In genomic region chr22:19959043-19959586, GRCh38 we compare ENCODE assay signal across 8 cellular contexts. TPM values are rescaled to one million over a fixed set of nuclear protein-coding genes. Genes with fewer than 3 reads are reported as not detected.
A peak's percentile ranks its signal among the peaks of the same experiment; 100 is the strongest.
DNase-seq lines count a peak whose midpoint lies in the region; ATAC-seq and TF ChIP-seq lines count a peak whose summit lies in the region.

No MANE protein-coding gene starts in this region.

- 13% methylated on average over 27 of the region's 30 CpGs for WGBS in HUES64
- 19 to 36% (median 24%) methylated on average over 14 to 30 of the region's 30 CpGs for WGBS in stomach, 5 donors

- peak overlapping the region; percentile 49; the same call in 1 of the 2 replicates for H3K9ac ChIP-seq in HUES64 (ENCODE audit: low read depth, low read length)

- no peak overlapping the region for H3K27ac Mint-ChIP-seq in CD14-positive monocyte

- H3K4me3 Mint-ChIP-seq in CD14-positive monocyte = no peak overlapping the region

- TF ChIP-seq EP300 in stomach (IDR thresholded peaks at IDR 0.05) = no peak

- H3K9me3 Mint-ChIP-seq in CD14-positive monocyte = peaks cover 0 to 3% (median 0%) of the 10 kb centered on the region in 7 donors

- H3K27me3 ChIP-seq in HUES64 (ENCODE audit: insufficient read depth, low read length) (no peaks in the 10 kb centered on the region), stomach (no peaks in the 10 kb centered on the region)

- TF ChIP-seq POLR2A in stomach (IDR thresholded peaks at IDR 0.05) = no peak
- no peak for TF ChIP-seq POLR2A in GM18505 (IDR thresholded peaks at IDR 0.05; ENCODE audit: borderline replicate concordance, extremely low read depth, insufficient read depth, insufficient read length)

- H3K36me3 Mint-ChIP-seq in CD14-positive monocyte = peaks cover 15 to 42% of the 10 kb centered on the region in 2 donors

- peak overlapping the region; percentile 60 for H3K4me3 ChIP-seq in HUES64 (ENCODE audit: low read length)
- H3K4me3 ChIP-seq in choroid plexus epithelial cell (ENCODE audit: low read depth, low read length) = peak overlapping the region; percentile 58
- peak overlapping the region; percentile 27 to 41 (median 40) for H3K4me3 ChIP-seq in stomach

- peaks cover 3% of the 10 kb centered on the region; the same call in 1 of the 2 replicates for H3K36me3 ChIP-seq in HUES64 (ENCODE audit: insufficient read depth, low read length)
- H3K36me3 ChIP-seq in stomach = peaks cover 7 to 16% (median 11%) of the 10 kb centered on the region in 4 donors

- H3K27me3 Mint-ChIP-seq in CD14-positive monocyte (ENCODE audit: low read depth in 3 of 3) = peaks cover 0 to 3% (median 0%) of the 10 kb centered on the region in 3 donors

- peak overlapping the region; percentile 73; the same call in 1 of the 2 replicates for H3K27ac ChIP-seq in HUES64 (ENCODE audit: low read depth, low read length)
- peak overlapping the region in 4 of 5 donors; percentile 48 to 87 (median 64) for H3K27ac ChIP-seq in stomach

- H3K4me1 ChIP-seq in HUES64 (ENCODE audit: insufficient read depth, low read length) (peaks cover 18% of the 10 kb centered on the region), stomach (peaks cover 52 to 62% (median 59%) of the 10 kb centered on the region in 4 donors)

- H3K4me1 Mint-ChIP-seq in CD14-positive monocyte = peaks cover 12% of the 10 kb centered on the region

- TF ChIP-seq CTCF in choroid plexus epithelial cell (conservative IDR thresholded peaks at IDR 0.05; ENCODE audit: low read depth, low read length) (no peak), stomach (IDR thresholded peaks at IDR 0.05) (no peak), CD14-positive monocyte (IDR thresholded peaks at IDR 0.05) (no peak)

- DNase-seq in choroid plexus epithelial cell (ENCODE audit: low read depth) = peak; percentile 70
- peak; percentile 99 for DNase-seq in islet precursor cell
- DNase-seq in stomach = peak; percentile 81
- DNase-seq in stimulated activated naive CD4-positive, alpha-beta T cell (lab: John Stamatoyannopoulos, UW) = no peak
- DNase-seq in CD14-positive monocyte (ENCODE audit: low spot score) = no peak

- H3K9me3 ChIP-seq in HUES64 (ENCODE audit: insufficient read depth, low read depth, low read length) (no peaks in the 10 kb centered on the region), stomach (no peaks in the 10 kb centered on the region)

- ATAC-seq in HG02885 (IDR thresholded peaks at IDR 0.05; ENCODE audit: poor library complexity, unreplicated experiment) (no peak), GM18505 (IDR thresholded peaks at IDR 0.05; ENCODE audit: unreplicated experiment) (no peak)

- intact Hi-C loops in stomach (cut with DNase I; ENCODE audit: low total_unique reads) = no loop called here
- intact Hi-C loops in CD14-positive monocyte (cut with micrococcal nuclease) = no loop called here

RNA-seq across cellular contexts. Expression of gene TXNRD2, which starts 17.5 kb away (rescaled TPM):
- polyA plus RNA-seq in HUES64 (2013, experiment 1 of 2) = 12.2 TPM
- 12.3 TPM for polyA plus RNA-seq in HUES64 (2013, experiment 2 of 2)
- total RNA-seq in stomach = 10 to 100 TPM in 4 of 5 donors, 1 to 10 TPM in 1; 6.4 to 59.4 (median 25.3) TPM
- polyA plus RNA-seq in stomach = 10 to 100 TPM; 35.1 to 69.5 (median 57.7) TPM
- polyA plus RNA-seq in CD14-positive monocyte = 10 to 100 TPM; 24.9 to 30.8 TPM

RNA-seq across cellular contexts. Expression of gene COMT, which starts 17.5 kb away (rescaled TPM):
- 39.3 TPM for polyA plus RNA-seq in HUES64 (2013, experiment 1 of 2)
- 49.7 TPM for polyA plus RNA-seq in HUES64 (2013, experiment 2 of 2)
- total RNA-seq in stomach = 100 to 1,000 TPM in 2 of 5 donors, 10 to 100 TPM in 3; 25.1 to 137 (median 87.9) TPM
- polyA plus RNA-seq in stomach = 100 to 1,000 TPM; 103 to 174 (median 103) TPM
- 100 to 1,000 TPM; 329 to 400 TPM for polyA plus RNA-seq in CD14-positive monocyte

RNA-seq across cellular contexts. Expression of gene ARVCF, which starts 57.5 kb away (rescaled TPM):
- 34.8 TPM for polyA plus RNA-seq in HUES64 (2013, experiment 1 of 2)
- 33.9 TPM for polyA plus RNA-seq in HUES64 (2013, experiment 2 of 2)
- 10 to 100 TPM; 11.2 to 51.3 (median 27.8) TPM for total RNA-seq in stomach
- 10 to 100 TPM in 2 of 3 donors, 1 to 10 TPM in 1; 3.5 to 15.4 (median 10.2) TPM for polyA plus RNA-seq in stomach
- under 1 TPM; 0.31 to 0.44 TPM for polyA plus RNA-seq in CD14-positive monocyte

Comparison
In these comparisons a context has a peak if more than half of its experiments do, and no peak if none do; other contexts are left out.
1. DNase-seq: peak in choroid plexus epithelial cell (single experiment), islet precursor cell (single experiment) and stomach (single experiment); none in stimulated activated naive CD4-positive, alpha-beta T cell (0 of 6) and CD14-positive monocyte (single experiment).
2. Peak in every context shown above with its lines, with median percentiles within 50 percentile points of each other: H3K4me3 ChIP-seq.